8 cellular contexts compared by ENCODE assay signal in genomic region chr2:198913394-198914152, GRCh38.
DNase-seq lines count a peak whose midpoint lies in the region; ATAC-seq and TF ChIP-seq lines count a peak whose summit lies in the region.

No MANE protein-coding gene starts in this region.

- no peak overlapping the region for H3K4me3 Mint-ChIP-seq in activated B cell treated with CpG ODN at 0.5 μM for 24 hours

- peaks cover 4% of the 10 kb centered on the region for H3K27me3 Mint-ChIP-seq in activated B cell treated with CpG ODN at 0.5 μM for 24 hours

- no peaks in the 10 kb centered on the region for H3K9me2 ChIP-seq in hepatocyte (replicated peaks; ENCODE audit: insufficient read depth)

- ATAC-seq in GM18502 (IDR thresholded peaks at IDR 0.05; ENCODE audit: poor library complexity, unreplicated experiment) (peak; percentile 98), GM21515 (IDR thresholded peaks at IDR 0.05; ENCODE audit: unreplicated experiment) (peak; percentile 98), HG03280 (IDR thresholded peaks at IDR 0.05; ENCODE audit: unreplicated experiment) (peak; percentile 98), activated B cell treated with CpG ODN at 0.5 μM for 24 hours (ENCODE audit: low read depth) (peak; percentile 52)

- POLR2A ChIA-PET in activated B cell treated with CpG ODN at 0.5 μM for 24 hours (lab: Charles Lee), result no interaction called here

- H3K27me3 ChIP-seq in hepatocyte, result no peaks in the 10 kb centered on the region

- intact Hi-C loops in activated B cell treated with CpG ODN at 0.5 μM for 24 hours (cut with micrococcal nuclease), result no loop called here

- no peak overlapping the region for H3K4me2 ChIP-seq in hepatocyte

- TF ChIP-seq CTCF in activated B cell treated with CpG ODN at 0.5 μM for 24 hours (IDR thresholded peaks at IDR 0.05) (no peak), hepatocyte (IDR thresholded peaks at IDR 0.05; ENCODE audit: poor library complexity) (no peak)

- H4K20me1 ChIP-seq in hepatocyte (ENCODE audit: insufficient read depth, poor library complexity, severe bottlenecking), result no peaks in the 10 kb centered on the region

- no peaks in the 10 kb centered on the region for H3K9me3 ChIP-seq in hepatocyte (ENCODE audit: low read depth)

- no peaks in the 10 kb centered on the region for H3K4me1 ChIP-seq in hepatocyte (ENCODE audit: insufficient read depth)

- CTCF ChIA-PET in activated B cell treated with CpG ODN at 0.5 μM for 24 hours (lab: Charles Lee), result no interaction called here

- H3K36me3 Mint-ChIP-seq in activated B cell treated with CpG ODN at 0.5 μM for 24 hours (ENCODE audit: low read depth), result no peaks in the 10 kb centered on the region

- DNase-seq in activated B cell treated with CpG ODN at 0.5 μM for 24 hours (no peak), cerebellar cortex (ENCODE audit: low spot score) (no peak), NCI-H748 treated with DMSO at 0.1 percent for 48 hours (lab: John Stamatoyannopoulos, UW) (no peak), hepatocyte (ENCODE audit: low spot score) (no peak)
- DNase-seq in stimulated activated CD4-positive, alpha-beta T cell treated with anti-CD3 and anti-CD28 coated beads, Interleukin-15, amount 100 ng/mL, for 24 hours, result no peak

- H3K79me2 ChIP-seq in hepatocyte, result no peaks in the 10 kb centered on the region

- H3K4me3 ChIP-seq in hepatocyte, result no peak overlapping the region

- peaks cover 6% of the 10 kb centered on the region for H3K4me1 Mint-ChIP-seq in activated B cell treated with CpG ODN at 0.5 μM for 24 hours

- no peak overlapping the region for H2AFZ ChIP-seq in hepatocyte

- no peak overlapping the region for H3K27ac Mint-ChIP-seq in activated B cell treated with CpG ODN at 0.5 μM for 24 hours

- H3K9me3 Mint-ChIP-seq in activated B cell treated with CpG ODN at 0.5 μM for 24 hours, result peaks cover 4% of the 10 kb centered on the region

- H3K36me3 ChIP-seq in hepatocyte (replicated peaks; ENCODE audit: insufficient read depth, low read depth), result no peaks in the 10 kb centered on the region

- no peak overlapping the region for H3K27ac ChIP-seq in hepatocyte
